In genomic region chr14:95258754-95259593, GRCh38 we compare ENCODE assay signal across 1 cellular context.
A peak's percentile ranks its signal among the peaks of the same experiment; 100 is the strongest.
TF ChIP-seq lines count a peak whose summit lies in the region.

No MANE protein-coding gene starts in this region.

TF ChIP-seq in GM12878, 131 proteins besides CTCF, POLR2A, EP300 and RAD21 (continued from another document and continues in another):
- TF ChIP-seq ZNF592 (IDR thresholded peaks at IDR 0.05) = no peak
- TF ChIP-seq TARDBP (IDR thresholded peaks at IDR 0.05; ENCODE audit: borderline replicate concordance) = no peak
- TF ChIP-seq STAT3 (IDR thresholded peaks at IDR 0.05; ENCODE audit: low read depth, low read length) = no peak
- TF ChIP-seq BCL11A (IDR thresholded peaks at IDR 0.05; ENCODE audit: low read depth, low read length) = peak; percentile 22; the same call in 1 of the 2 replicates
- no peak for TF ChIP-seq ZBTB33 (IDR thresholded peaks at IDR 0.05)
- no peak for TF ChIP-seq ZNF687 (IDR thresholded peaks at IDR 0.05)
- TF ChIP-seq NFXL1 (IDR thresholded peaks at IDR 0.05; ENCODE audit: borderline replicate concordance) = no peak
- no peak for TF ChIP-seq SREBF1 (IDR thresholded peaks at IDR 0.05; ENCODE audit: low read length)
- no peak for TF ChIP-seq FOS (IDR thresholded peaks at IDR 0.05; ENCODE audit: borderline replicate concordance, extremely low read depth, insufficient read length)
- no peak for TF ChIP-seq TCF7 (IDR thresholded peaks at IDR 0.05; ENCODE audit: borderline replicate concordance)
- TF ChIP-seq MYC (IDR thresholded peaks at IDR 0.05; ENCODE audit: insufficient read depth, insufficient read length, insufficient replicate concordance, low read length, severe bottlenecking) = no peak
- no peak for TF ChIP-seq ATF2 (IDR thresholded peaks at IDR 0.05; ENCODE audit: low read length)
- no peak for TF ChIP-seq IRF5 (IDR thresholded peaks at IDR 0.05; ENCODE audit: borderline replicate concordance)
- peak; percentile 88 for TF ChIP-seq EED (IDR thresholded peaks at IDR 0.05; ENCODE audit: low read depth)
- no peak for TF ChIP-seq PML (IDR thresholded peaks at IDR 0.05; ENCODE audit: low read length)
- no peak for TF ChIP-seq RB1 (IDR thresholded peaks at IDR 0.05; ENCODE audit: borderline replicate concordance)
- no peak for TF ChIP-seq ESRRA (IDR thresholded peaks at IDR 0.05; ENCODE audit: low read length)
- TF ChIP-seq BRCA1 (IDR thresholded peaks at IDR 0.05; ENCODE audit: low read depth, low read length) = no peak
- TF ChIP-seq ASH2L (IDR thresholded peaks at IDR 0.05; ENCODE audit: borderline replicate concordance, low read depth) = no peak
- peak; percentile 40; the same call in 1 of the 2 replicates for TF ChIP-seq NBN (IDR thresholded peaks at IDR 0.05)
- no peak for TF ChIP-seq SPI1 (IDR thresholded peaks at IDR 0.05; ENCODE audit: borderline replicate concordance, insufficient read depth, low read depth, low read length)
- TF ChIP-seq NKRF (conservative IDR thresholded peaks at IDR 0.05) = no peak
- TF ChIP-seq CBFB (IDR thresholded peaks at IDR 0.05; ENCODE audit: low read depth) = no peak
- TF ChIP-seq BACH1 (IDR thresholded peaks at IDR 0.05; ENCODE audit: borderline replicate concordance) = no peak
- TF ChIP-seq CREB1 (IDR thresholded peaks at IDR 0.05; ENCODE audit: low read depth) = 0 out of 2 replicates have a peak, but pooled peaks have one; percentile 2
- TF ChIP-seq RAD51 (IDR thresholded peaks at IDR 0.05) = no peak
- peak in 1 of 2 experiments; percentile 69; a peak in 1 of 3 replicates for TF ChIP-seq EGR1 (IDR thresholded peaks at IDR 0.05; ENCODE audit: borderline replicate concordance in 1 of 2, low read depth in 2 of 2, low read length in 2 of 2)
- TF ChIP-seq SMARCA5 (IDR thresholded peaks at IDR 0.05) = no peak
- TF ChIP-seq TAF1 (IDR thresholded peaks at IDR 0.05; ENCODE audit: borderline replicate concordance, low read depth, low read length) = no peak
- TF ChIP-seq NFIC (IDR thresholded peaks at IDR 0.05; ENCODE audit: low read depth, low read length) = peak; percentile 31; the same call in 1 of the 2 replicates
- TF ChIP-seq LARP7 (IDR thresholded peaks at IDR 0.05) = no peak
- no peak for TF ChIP-seq NRF1 (conservative IDR thresholded peaks at IDR 0.05; ENCODE audit: low read depth, low read length)
- no peak for TF ChIP-seq ZNF24 (IDR thresholded peaks at IDR 0.05)
- no peak for TF ChIP-seq ZNF622 (IDR thresholded peaks at IDR 0.05)
- no peak for TF ChIP-seq HCFC1 (IDR thresholded peaks at IDR 0.05; ENCODE audit: low read length)
- no peak for TF ChIP-seq CHD1 (IDR thresholded peaks at IDR 0.05; ENCODE audit: low read depth, low read length)
- TF ChIP-seq IKZF1 (conservative IDR thresholded peaks at IDR 0.05) = peak; percentile 55; the same call in 1 of the 2 replicates
- TF ChIP-seq ZNF207 (IDR thresholded peaks at IDR 0.05; ENCODE audit: borderline replicate concordance) = no peak
- no peak for TF ChIP-seq TBL1XR1 (IDR thresholded peaks at IDR 0.05; ENCODE audit: low read depth, low read length)
- TF ChIP-seq NR2C2 (IDR thresholded peaks at IDR 0.05; ENCODE audit: borderline replicate concordance, control insufficient read depth, insufficient read length, low read depth) = peak; percentile 12
- TF ChIP-seq RUNX3 (IDR thresholded peaks at IDR 0.05; ENCODE audit: low read length) = no peak
- no peak for TF ChIP-seq HDAC6 (IDR thresholded peaks at IDR 0.05; ENCODE audit: unreplicated experiment)
- no peak for TF ChIP-seq MLLT1 (IDR thresholded peaks at IDR 0.05)
- no peak for TF ChIP-seq CEBPB (IDR thresholded peaks at IDR 0.05; ENCODE audit: borderline replicate concordance in 1 of 2, low read depth in 2 of 2, low read length in 2 of 2)
- TF ChIP-seq KLF5 (IDR thresholded peaks at IDR 0.05; ENCODE audit: partially characterized antibody) = no peak
- no peak for TF ChIP-seq NFYA (IDR thresholded peaks at IDR 0.05; ENCODE audit: borderline replicate concordance, low read depth, low read length)
- TF ChIP-seq MXI1 (IDR thresholded peaks at IDR 0.05; ENCODE audit: low read depth, low read length) = no peak
- TF ChIP-seq WRNIP1 (IDR thresholded peaks at IDR 0.05; ENCODE audit: borderline replicate concordance, low read depth, low read length) = no peak
- TF ChIP-seq CHD2 (IDR thresholded peaks at IDR 0.05; ENCODE audit: borderline replicate concordance, low read depth, low read length) = no peak
- TF ChIP-seq SUPT20H (IDR thresholded peaks at IDR 0.05; ENCODE audit: borderline replicate concordance, control insufficient read depth, low read depth, low read length) = no peak
- no peak for TF ChIP-seq IRF4 (IDR thresholded peaks at IDR 0.05; ENCODE audit: low read depth, low read length)
- TF ChIP-seq ETV6 (conservative IDR thresholded peaks at IDR 0.05 in 1 of 2, IDR thresholded peaks at IDR 0.05 in 1 of 2; ENCODE audit: borderline replicate concordance in 1 of 2, low read depth in 1 of 2) = peak in 1 of 2 experiments; percentile 43; a peak in 1 of 4 replicates
- TF ChIP-seq SMC3 (IDR thresholded peaks at IDR 0.05; ENCODE audit: borderline replicate concordance, low read length) = no peak
